ENCODE assay signal across 9 cellular contexts in genomic region chr22:46079861-46080821, GRCh38.
DNase-seq lines count a peak whose midpoint lies in the region; ATAC-seq, FAIRE-seq and TF ChIP-seq lines count a peak whose summit lies in the region.
"Had no signal": no experiment of that assay in that cellular context is flagged by ENCODE, and none has a peak within 500 bp of the region (broad histone marks: within the 10 kb centered on the region; RNA-seq: fewer than 3 reads in every experiment).

No MANE protein-coding gene starts in this region.

- H3K4me2 ChIP-seq in astrocyte (ENCODE audit: low read length) = peak overlapping the region; percentile 94

- H4K20me1 ChIP-seq in astrocyte (ENCODE audit: insufficient read depth, low read length) = peaks cover 79% of the 10 kb centered on the region

- TF ChIP-seq CTCF in astrocyte (IDR thresholded peaks at IDR 0.05; ENCODE audit: insufficient read depth, low read depth, low read length) (no peak), kidney (IDR thresholded peaks at IDR 0.05; ENCODE audit: borderline replicate concordance, extremely low read depth, insufficient read depth) (no peak), upper lobe of left lung (IDR thresholded peaks at IDR 0.05) (peak in 1 of 6 experiments; percentile 4)

- H3K27me3 ChIP-seq in astrocyte (ENCODE audit: insufficient read depth, low read length) = no peaks in the 10 kb centered on the region
- no peaks in the 10 kb centered on the region for H3K27me3 ChIP-seq in upper lobe of left lung

- DNase-seq in NCI-H2107 treated with DMSO at 0.1 percent for 48 hours (lab: John Stamatoyannopoulos, UW; ENCODE audit: unreplicated experiment) = peak; percentile 47
- DNase-seq in NCI-H2107 (lab: John Stamatoyannopoulos, UW) = no peak
- DNase-seq in astrocyte (ENCODE audit: low read depth) = peak; percentile 88
- peak; percentile 94 for DNase-seq in kidney
- peak; percentile 59 to 88 for DNase-seq in upper lobe of left lung
- DNase-seq in activated CD4-positive, alpha-beta T cell treated with anti-CD3 and anti-CD28 coated beads, Interleukin-2, amount 10 ng/mL, durations not matched to agents 7 days and 5 days = no peak
- DNase-seq in amniotic stem cell (lab: John Stamatoyannopoulos, UW) = no peak

- H3K9ac ChIP-seq in astrocyte (ENCODE audit: low read length) (peak overlapping the region; percentile 96), kidney (ENCODE audit: low read length in 2 of 2) (peak overlapping the region; percentile 71 to 93)

- H3K4me1 Mint-ChIP-seq in astrocyte (ENCODE audit: low read depth, unreplicated experiment) = peaks cover 7% of the 10 kb centered on the region
- H3K4me1 Mint-ChIP-seq in activated CD4-positive, alpha-beta T cell treated with anti-CD3 and anti-CD28 coated beads, Interleukin-2, amount 10 ng/mL, durations not matched to agents 7 days and 5 days = peaks cover 26% of the 10 kb centered on the region

- H3K36me3 ChIP-seq in astrocyte (ENCODE audit: insufficient read depth, low read length) = peaks cover 27% of the 10 kb centered on the region
- peaks cover 4 to 7% of the 10 kb centered on the region in 2 donors for H3K36me3 ChIP-seq in kidney (ENCODE audit: control insufficient read depth in 1 of 2, insufficient read depth in 2 of 2, low read length in 2 of 2)
- H3K36me3 ChIP-seq in upper lobe of left lung = peaks cover 0 to 6% (median 0%) of the 10 kb centered on the region in 4 donors

- H3K27ac ChIP-seq in astrocyte (ENCODE audit: low read depth, low read length) (peak overlapping the region; percentile 90), kidney (ENCODE audit: low read depth in 2 of 2, low read length in 2 of 2) (peak overlapping the region; percentile 95 to 98), upper lobe of left lung (peak overlapping the region; percentile 94 to 99 (median 97))

- H3K9me3 ChIP-seq in astrocyte (ENCODE audit: insufficient read depth, low read depth, low read length) (no peaks in the 10 kb centered on the region), kidney (ENCODE audit: control insufficient read depth in 1 of 2, low read length in 2 of 2) (no peaks in the 10 kb centered on the region), upper lobe of left lung (no peaks in the 10 kb centered on the region)
- H3K9me3 ChIP-seq: Caco-2 had no signal

- WGBS in upper lobe of left lung, 2 donors = 46 to 65% methylated on average over 22 to 43 of the region's 57 CpGs

- TF ChIP-seq EP300 in upper lobe of left lung (IDR thresholded peaks at IDR 0.05) = no peak

- FAIRE-seq in astrocyte (lab: Jason Lieb, UNC) = no peak
- FAIRE-seq in kidney (lab: Jason Lieb, UNC) = no peak

- peak in 3 of 4 donors; percentile 17 to 55 (median 35) for TF ChIP-seq POLR2A in upper lobe of left lung (IDR thresholded peaks at IDR 0.05)

- H3K4me1 ChIP-seq in astrocyte (ENCODE audit: insufficient read depth, low read length) (peaks cover 64% of the 10 kb centered on the region), kidney (ENCODE audit: control insufficient read depth in 1 of 2, insufficient read depth in 1 of 2, low read depth in 1 of 2, low read length in 2 of 2) (peaks cover 53 to 59% of the 10 kb centered on the region in 2 donors), upper lobe of left lung (peaks cover 44 to 85% (median 66%) of the 10 kb centered on the region in 4 donors)

- CTCF ChIA-PET in activated CD4-positive, alpha-beta T cell treated with anti-CD3 and anti-CD28 coated beads, Interleukin-2, amount 10 ng/mL, durations not matched to agents 7 days and 5 days (lab: Charles Lee) = no interaction called here

- no peaks in the 10 kb centered on the region for H3K9me3 Mint-ChIP-seq in astrocyte (ENCODE audit: unreplicated experiment)
- H3K9me3 Mint-ChIP-seq in activated CD4-positive, alpha-beta T cell treated with anti-CD3 and anti-CD28 coated beads, Interleukin-2, amount 10 ng/mL, durations not matched to agents 7 days and 5 days = no peaks in the 10 kb centered on the region

- ATAC-seq in upper lobe of left lung (ENCODE audit: low FRiP score in 2 of 2) = peak; percentile 49 to 61
- ATAC-seq in GM18519 (IDR thresholded peaks at IDR 0.05; ENCODE audit: low FRiP score, unreplicated experiment) = no peak

- H3K36me3 Mint-ChIP-seq in astrocyte (ENCODE audit: low read depth, unreplicated experiment) = no peaks in the 10 kb centered on the region
- H3K36me3 Mint-ChIP-seq in activated CD4-positive, alpha-beta T cell treated with anti-CD3 and anti-CD28 coated beads, Interleukin-2, amount 10 ng/mL, durations not matched to agents 7 days and 5 days (ENCODE audit: low read depth) = peaks cover 8% of the 10 kb centered on the region

- peaks cover 38% of the 10 kb centered on the region for H3K27me3 Mint-ChIP-seq in astrocyte (ENCODE audit: low read depth, unreplicated experiment)
- no peaks in the 10 kb centered on the region for H3K27me3 Mint-ChIP-seq in activated CD4-positive, alpha-beta T cell treated with anti-CD3 and anti-CD28 coated beads, Interleukin-2, amount 10 ng/mL, durations not matched to agents 7 days and 5 days

- peak overlapping the region; percentile 99 for H3K4me3 ChIP-seq in astrocyte (ENCODE audit: insufficient read depth, low read depth, low read length)
- peak overlapping the region; percentile 39 to 52 for H3K4me3 ChIP-seq in kidney (ENCODE audit: low read length in 2 of 2)
- H3K4me3 ChIP-seq in upper lobe of left lung = peak overlapping the region; percentile 31 to 89 (median 60)

- peaks cover 100% of the 10 kb centered on the region for H3K79me2 ChIP-seq in astrocyte (ENCODE audit: insufficient read depth, low read length)

- intact Hi-C loops in kidney (cut with DNase I) = no loop called here

- H3K4me3 Mint-ChIP-seq in astrocyte (ENCODE audit: unreplicated experiment) = no peak overlapping the region
- H3K4me3 Mint-ChIP-seq in activated CD4-positive, alpha-beta T cell treated with anti-CD3 and anti-CD28 coated beads, Interleukin-2, amount 10 ng/mL, durations not matched to agents 7 days and 5 days = no peak overlapping the region

- no peak overlapping the region for H2AFZ ChIP-seq in astrocyte (ENCODE audit: low read depth, low read length)

- POLR2A ChIA-PET in activated CD4-positive, alpha-beta T cell treated with anti-CD3 and anti-CD28 coated beads, Interleukin-2, amount 10 ng/mL, durations not matched to agents 7 days and 5 days (lab: Charles Lee) = no interaction called here

- no peak overlapping the region for H3K27ac Mint-ChIP-seq in astrocyte (ENCODE audit: unreplicated experiment)
- no peak overlapping the region for H3K27ac Mint-ChIP-seq in activated CD4-positive, alpha-beta T cell treated with anti-CD3 and anti-CD28 coated beads, Interleukin-2, amount 10 ng/mL, durations not matched to agents 7 days and 5 days

Comparison
In these comparisons a context has a peak if more than half of its experiments do, and no peak if none do; other contexts are left out.
1. DNase-seq: peak in NCI-H2107 treated with DMSO at 0.1 percent for 48 hours (single experiment), astrocyte (single experiment), kidney (single experiment) and upper lobe of left lung (2 of 2); none in NCI-H2107 (single experiment), activated CD4-positive, alpha-beta T cell treated with anti-CD3 and anti-CD28 coated beads, Interleukin-2, amount 10 ng/mL, durations not matched to agents 7 days and 5 days (single experiment) and amniotic stem cell (single experiment).
2. H3K4me3 ChIP-seq: peak in every context shown above with its lines; median percentile 99 in astrocyte; 60 in upper lobe of left lung; 46 in kidney.
3. Peak in every context shown above with its lines, with median percentiles within 50 percentile points of each other: H3K27ac ChIP-seq.